ENCODE assay signal across 1 cellular context in the genomic region with DNA sequence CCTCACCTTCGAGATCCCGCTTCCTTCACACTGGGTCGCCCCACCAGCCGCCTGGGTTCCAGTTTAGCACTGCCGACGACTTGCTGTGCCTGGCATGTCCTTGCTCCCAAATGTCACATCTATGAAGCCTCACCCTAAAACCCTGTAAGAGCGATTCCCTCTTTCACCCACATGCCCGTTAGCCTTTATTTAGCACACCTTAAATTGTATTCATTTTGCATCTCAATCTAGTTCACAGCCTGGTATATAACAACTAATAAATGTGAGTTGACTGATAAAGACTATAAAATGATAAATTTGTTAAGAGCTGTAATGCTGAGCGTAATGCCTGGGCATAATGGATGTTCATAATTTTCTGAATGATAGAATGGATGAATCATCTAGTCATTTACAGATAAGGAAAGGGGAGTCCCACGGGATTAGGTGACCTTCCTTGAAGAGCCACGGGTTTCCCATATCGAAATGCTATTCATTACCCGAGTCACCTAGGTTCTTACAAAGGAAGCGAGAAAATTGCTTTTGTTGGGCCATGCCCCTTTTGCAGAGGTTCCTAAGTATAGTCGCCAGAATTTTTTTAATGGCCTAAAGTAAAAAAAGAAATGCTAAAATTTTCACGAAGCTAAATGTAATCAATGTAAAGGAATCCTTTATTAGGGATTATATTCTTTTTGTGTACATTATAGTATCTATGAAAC.
TF ChIP-seq lines count a peak whose summit lies in the region.

No MANE protein-coding gene starts in this region.

TF ChIP-seq in K562, 482 proteins besides CTCF, POLR2A, EP300 and RAD21 (continued from another document):
- peak; percentile 35; the same call in 1 of the 2 replicates for TF ChIP-seq ATF3 (IDR thresholded peaks at IDR 0.05)
- no peak for TF ChIP-seq ATF3 (CRISPR knock-in tag; conservative IDR thresholded peaks at IDR 0.05)
- peak; percentile 78 for TF ChIP-seq FOSL1 (tag; conservative IDR thresholded peaks at IDR 0.05)
- peak; percentile 45; the same call in 1 of the 2 replicates for TF ChIP-seq JUND (IDR thresholded peaks at IDR 0.05; ENCODE audit: borderline replicate concordance, low read depth, low read length)
- no peak; the same call in 2 of the 3 replicates for TF ChIP-seq JUND (tag; IDR thresholded peaks at IDR 0.05; ENCODE audit: borderline replicate concordance, low read depth, low read length)
- TF ChIP-seq, protein P1, sequence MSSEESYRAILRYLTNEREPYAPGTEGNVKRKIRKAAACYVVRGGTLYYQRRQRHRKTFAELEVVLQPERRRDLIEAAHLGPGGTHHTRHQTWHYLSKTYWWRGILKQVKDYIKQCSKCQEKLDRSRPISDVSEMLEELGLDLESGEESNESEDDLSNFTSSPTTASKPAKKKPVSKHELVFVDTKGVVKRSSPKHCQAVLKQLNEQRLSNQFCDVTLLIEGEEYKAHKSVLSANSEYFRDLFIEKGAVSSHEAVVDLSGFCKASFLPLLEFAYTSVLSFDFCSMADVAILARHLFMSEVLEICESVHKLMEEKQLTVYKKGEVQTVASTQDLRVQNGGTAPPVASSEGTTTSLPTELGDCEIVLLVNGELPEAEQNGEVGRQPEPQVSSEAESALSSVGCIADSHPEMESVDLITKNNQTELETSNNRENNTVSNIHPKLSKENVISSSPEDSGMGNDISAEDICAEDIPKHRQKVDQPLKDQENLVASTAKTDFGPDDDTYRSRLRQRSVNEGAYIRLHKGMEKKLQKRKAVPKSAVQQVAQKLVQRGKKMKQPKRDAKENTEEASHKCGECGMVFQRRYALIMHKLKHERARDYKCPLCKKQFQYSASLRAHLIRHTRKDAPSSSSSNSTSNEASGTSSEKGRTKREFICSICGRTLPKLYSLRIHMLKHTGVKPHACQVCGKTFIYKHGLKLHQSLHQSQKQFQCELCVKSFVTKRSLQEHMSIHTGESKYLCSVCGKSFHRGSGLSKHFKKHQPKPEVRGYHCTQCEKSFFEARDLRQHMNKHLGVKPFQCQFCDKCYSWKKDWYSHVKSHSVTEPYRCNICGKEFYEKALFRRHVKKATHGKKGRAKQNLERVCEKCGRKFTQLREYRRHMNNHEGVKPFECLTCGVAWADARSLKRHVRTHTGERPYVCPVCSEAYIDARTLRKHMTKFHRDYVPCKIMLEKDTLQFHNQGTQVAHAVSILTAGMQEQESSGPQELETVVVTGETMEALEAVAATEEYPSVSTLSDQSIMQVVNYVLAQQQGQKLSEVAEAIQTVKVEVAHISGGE (CRISPR knock-in tag; IDR thresholded peaks at IDR 0.05): peak in 1 of 3 experiments; percentile 35; a peak in 1 of 6 replicates
- TF ChIP-seq POLR2H (tag; IDR thresholded peaks at IDR 0.05; ENCODE audit: low read depth): no peak
- no peak for TF ChIP-seq ESRRB (CRISPR knock-in tag; IDR thresholded peaks at IDR 0.05; ENCODE audit: borderline replicate concordance)
- TF ChIP-seq ARID4B (CRISPR knock-in tag; IDR thresholded peaks at IDR 0.05): 0 out of 2 replicates have a peak, but pooled peaks have one; percentile 6
- TF ChIP-seq SIN3B (IDR thresholded peaks at IDR 0.05; ENCODE audit: low read depth): no peak
